Comparison of ENCODE assay signal across 8 cellular contexts in the genomic region with DNA sequence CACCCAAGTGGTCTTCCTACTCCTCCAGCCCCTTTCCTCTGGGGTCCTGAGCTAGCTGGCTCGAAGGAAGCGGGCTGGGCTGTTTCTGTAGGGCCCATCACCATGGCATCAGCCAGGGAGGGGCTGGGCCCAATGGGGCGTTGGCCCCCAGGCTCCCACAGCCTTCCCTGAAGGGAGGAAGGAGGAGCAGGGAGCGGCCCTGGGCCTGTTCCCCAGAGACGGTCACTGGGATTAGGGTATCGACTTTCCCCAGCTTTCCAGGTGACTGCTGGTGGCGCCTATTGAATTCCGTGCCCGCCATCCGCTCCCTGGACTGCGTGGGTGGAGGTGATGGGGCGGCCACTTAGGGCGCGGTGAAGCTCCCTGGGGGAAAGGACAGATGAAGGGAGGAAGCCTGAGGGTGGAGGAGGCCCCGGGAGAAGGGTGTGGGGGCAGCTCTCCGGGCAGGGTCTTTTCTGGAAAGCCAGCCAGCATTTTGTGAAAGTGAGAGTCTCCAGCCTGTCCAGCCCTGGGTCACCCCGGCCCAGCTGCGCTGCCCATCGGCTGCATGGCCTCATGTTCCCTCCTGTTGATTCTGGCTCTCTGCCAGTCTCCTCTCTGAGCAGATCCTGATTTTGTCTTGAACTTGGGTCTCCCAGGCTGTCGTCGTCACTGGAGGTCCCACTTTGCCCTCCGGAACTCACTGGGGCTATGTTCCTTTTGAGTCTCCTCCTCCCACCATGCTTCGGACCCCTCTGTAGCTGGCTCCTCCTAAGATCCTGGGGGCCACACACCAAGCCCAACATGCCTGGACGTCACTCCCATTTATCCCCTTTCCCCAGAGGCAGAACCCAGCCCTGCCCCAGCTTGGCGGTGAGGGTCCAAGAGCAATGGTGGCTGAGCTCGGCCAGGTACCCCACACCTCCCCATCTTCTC. TPM values are rescaled to one million over a fixed set of nuclear protein-coding genes. Genes with fewer than 3 reads are reported as not detected.
DNase-seq lines count a peak whose midpoint lies in the region; ATAC-seq and TF ChIP-seq lines count a peak whose summit lies in the region.

No MANE protein-coding gene starts in this region.

- no peaks in the 10 kb centered on the region for H3K27me3 ChIP-seq in BE2C

- no peaks in the 10 kb centered on the region for H3K9me3 ChIP-seq in BE2C

- H3K36me3 ChIP-seq in BE2C = no peaks in the 10 kb centered on the region

- in situ Hi-C loops in KBM-7 (cut with MboI; ENCODE audit: low pct_unique_long_range_greater_than_20kb, low sequenced_read_pairs) = no loop called here

- peak overlapping the region; percentile 26 for H3K4me3 ChIP-seq in BE2C (ENCODE audit: low read depth, low read length)
- H3K4me3 ChIP-seq in cardiac fibroblast (replicated peaks in 1 of 2; ENCODE audit: low read depth in 2 of 2, low read length in 2 of 2) = no peak overlapping the region

- ATAC-seq in HG03442 (IDR thresholded peaks at IDR 0.05; ENCODE audit: unreplicated experiment) = no peak

- DNase-seq in BE2C (peak; percentile 51), LHCN-M2 (ENCODE audit: low read depth) (peak; percentile 86), cardiac fibroblast (ENCODE audit: low read depth in 2 of 2) (peak; percentile 51 to 53), mucosa of gallbladder (ENCODE audit: low spot score) (peak; percentile 75), SK-N-DZ (ENCODE audit: low spot score) (no peak), SKM-1 treated with dmso at 0.1 percent for 144 hours (lab: John Stamatoyannopoulos, UW; ENCODE audit: unreplicated experiment) (no peak), KBM-7 (no peak)

- no peak for TF ChIP-seq CTCF in BE2C (IDR thresholded peaks at IDR 0.05; ENCODE audit: low read depth, low read length)
- TF ChIP-seq CTCF in cardiac fibroblast (IDR thresholded peaks at IDR 0.05; ENCODE audit: low read depth, low read length) = no peak

- H3K4me1 ChIP-seq in BE2C = peaks cover 44% of the 10 kb centered on the region

RNA-seq across cellular contexts. Expression of a gene that starts 9.8 kb away (rescaled TPM):
- polyA plus RNA-seq in BE2C (2012; ENCODE audit: insufficient read depth, insufficient read length, low read depth) = 74.2 TPM
- total RNA-seq in LHCN-M2 (2014; rRNA removed) (97.6 and 119 TPM in 2 replicates), mucosa of gallbladder (568 TPM)
- polyA plus RNA-seq in LHCN-M2 (2012) = 98.4 TPM
- polyA plus RNA-seq in SK-N-DZ (2014; cell fraction: cytosol; rRNA removed) = 25.8 and 39.1 TPM in 2 replicates
- polyA plus RNA-seq in SK-N-DZ (2014; cell fraction: nucleus; rRNA removed) = 15.7 and 16.5 TPM in 2 replicates

RNA-seq across cellular contexts. Expression of a gene that starts 18.0 kb away (rescaled TPM):
- 191 TPM for polyA plus RNA-seq in BE2C (2012; ENCODE audit: insufficient read depth, insufficient read length, low read depth)
- total RNA-seq in LHCN-M2 (2014; rRNA removed) = 35.5 and 39.1 TPM in 2 replicates
- 43.9 TPM for polyA plus RNA-seq in LHCN-M2 (2012)
- total RNA-seq in mucosa of gallbladder = 43.7 TPM
- 71.2 and 88.7 TPM in 2 replicates for polyA plus RNA-seq in SK-N-DZ (2014; cell fraction: cytosol; rRNA removed)
- polyA plus RNA-seq in SK-N-DZ (2014; cell fraction: nucleus; rRNA removed) = 564 and 609 TPM in 2 replicates

RNA-seq across cellular contexts. Expression of a gene that starts 21.1 kb away (rescaled TPM):
- 2.9 TPM for polyA plus RNA-seq in BE2C (2012; ENCODE audit: insufficient read depth, insufficient read length, low read depth)
- total RNA-seq in LHCN-M2 (2014; rRNA removed) (0.19 and 0.34 TPM in 2 replicates), mucosa of gallbladder (5.1 TPM)
- polyA plus RNA-seq in LHCN-M2 (2012) = 0.70 TPM
- 0.08 and 0.16 TPM in 2 replicates for polyA plus RNA-seq in SK-N-DZ (2014; cell fraction: cytosol; rRNA removed)
- 0.30 TPM in 2 replicates for polyA plus RNA-seq in SK-N-DZ (2014; cell fraction: nucleus; rRNA removed)

RNA-seq across cellular contexts. Expression of a gene that starts 45.5 kb away (rescaled TPM):
- polyA plus RNA-seq in BE2C (2012; ENCODE audit: insufficient read depth, insufficient read length, low read depth) = not detected
- total RNA-seq in LHCN-M2 (2014; rRNA removed) (not detected in 2 replicates), mucosa of gallbladder (1.8 TPM)
- polyA plus RNA-seq in LHCN-M2 (2012) = not detected
- polyA plus RNA-seq in SK-N-DZ (2014; cell fraction: cytosol; rRNA removed) = not detected in 2 replicates
- polyA plus RNA-seq in SK-N-DZ (2014; cell fraction: nucleus; rRNA removed) = not detected in 2 replicates

Comparison
In these comparisons a context has a peak if more than half of its experiments do, and no peak if none do; other contexts are left out.
1. DNase-seq: peak in BE2C (single experiment), LHCN-M2 (single experiment), cardiac fibroblast (2 of 2) and mucosa of gallbladder (single experiment); none in SK-N-DZ (single experiment), SKM-1 treated with dmso at 0.1 percent for 144 hours (single experiment) and KBM-7 (single experiment).